9 cellular contexts compared by ENCODE assay signal in the genomic region with DNA sequence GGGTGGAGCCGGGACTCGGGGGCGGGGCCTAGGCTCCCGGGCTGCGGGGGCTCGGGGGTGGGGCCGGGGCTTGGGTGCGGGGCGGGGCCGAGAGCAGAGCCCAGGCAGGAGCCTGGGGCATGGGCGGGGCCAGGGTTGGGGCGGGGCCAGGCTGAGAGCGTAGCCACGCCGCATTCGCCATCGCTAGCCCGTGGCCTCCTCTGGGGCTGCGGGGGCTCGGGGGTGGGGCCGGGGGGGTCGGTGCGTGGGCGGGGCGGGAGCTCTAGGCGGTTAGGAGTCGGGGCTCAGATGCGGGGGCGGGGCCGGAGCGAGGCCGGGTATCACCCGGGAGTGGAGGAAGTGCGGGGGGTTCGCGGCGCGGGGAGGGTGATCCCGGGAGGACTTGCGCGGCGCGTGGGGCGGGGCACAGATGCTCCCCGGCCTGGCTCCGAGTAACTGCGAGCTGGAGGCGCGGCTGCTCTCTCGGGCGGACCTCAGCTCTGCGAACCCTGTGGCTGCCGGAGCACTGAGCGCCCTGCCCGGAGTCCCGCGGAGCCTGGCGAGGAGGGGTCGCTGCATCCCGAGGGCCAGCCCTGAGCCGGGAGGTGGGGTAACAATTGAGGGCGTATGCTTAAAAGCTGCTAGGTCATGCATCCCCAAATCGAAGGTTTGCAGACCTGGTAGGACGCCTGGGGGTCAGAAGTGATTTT. TPM values are rescaled to one million over a fixed set of nuclear protein-coding genes. Genes with fewer than 3 reads are reported as not detected.
DNase-seq lines count a peak whose midpoint lies in the region; ATAC-seq and TF ChIP-seq lines count a peak whose summit lies in the region.
"Had no signal": no experiment of that assay in that cellular context is flagged by ENCODE, and none has a peak within 500 bp of the region (broad histone marks: within the 10 kb centered on the region; RNA-seq: fewer than 3 reads in every experiment).

No MANE protein-coding gene starts in this region.

- H3K27ac ChIP-seq in coronary artery = peak overlapping the region; percentile 90 to 96

- H3K27me3 ChIP-seq in BJ (ENCODE audit: control insufficient read depth, insufficient read depth, low read length) = no peaks in the 10 kb centered on the region

- H3K4me3 ChIP-seq in BJ (ENCODE audit: low read depth, low read length) = peak overlapping the region; percentile 57
- peak overlapping the region; percentile 93 for H3K4me3 ChIP-seq in coronary artery

- no peaks in the 10 kb centered on the region for H3K27me3 Mint-ChIP-seq in activated CD4-positive, alpha-beta T cell treated with anti-CD3 and anti-CD28 coated beads, Interleukin-2, amount 10 ng/mL, durations not matched to agents 7 days and 5 days

- peak overlapping the region; percentile 83 for H3K4me3 Mint-ChIP-seq in activated CD4-positive, alpha-beta T cell treated with anti-CD3 and anti-CD28 coated beads, Interleukin-2, amount 10 ng/mL, durations not matched to agents 7 days and 5 days

- ATAC-seq in GM19324 (IDR thresholded peaks at IDR 0.05; ENCODE audit: low FRiP score, unreplicated experiment) (peak; percentile 72), HG03457 (IDR thresholded peaks at IDR 0.05; ENCODE audit: unreplicated experiment) (peak; percentile 51)

- CTCF ChIA-PET in BJ (lab: Yijun Ruan, JAX) = interaction anchor here (0.8 to 3.9 kb wide), 3 partner anchors 20 to 80 kb away, joined by 4 to 25 read pairs (median 4); no protein-coding TSS in a partner anchor
- CTCF ChIA-PET in activated CD4-positive, alpha-beta T cell treated with anti-CD3 and anti-CD28 coated beads, Interleukin-2, amount 10 ng/mL, durations not matched to agents 7 days and 5 days (lab: Charles Lee) = interaction anchor here (0.6 to 5.0 kb wide), 6 partner anchors 9 to 287 kb away, joined by 3 to 17 read pairs (median 4); partner anchors contain the start of gene FAM50B

- peaks cover 31% of the 10 kb centered on the region for H3K4me1 Mint-ChIP-seq in activated CD4-positive, alpha-beta T cell treated with anti-CD3 and anti-CD28 coated beads, Interleukin-2, amount 10 ng/mL, durations not matched to agents 7 days and 5 days

- H3K36me3 Mint-ChIP-seq in activated CD4-positive, alpha-beta T cell treated with anti-CD3 and anti-CD28 coated beads, Interleukin-2, amount 10 ng/mL, durations not matched to agents 7 days and 5 days (ENCODE audit: low read depth) = peaks cover 19% of the 10 kb centered on the region

- POLR2A ChIA-PET in BJ (lab: Charles Lee) = interaction anchor here (1.7 kb wide), 1 partner anchor 114 kb away, joined by 6 read pairs; a partner anchor contains a TSS
- POLR2A ChIA-PET in activated CD4-positive, alpha-beta T cell treated with anti-CD3 and anti-CD28 coated beads, Interleukin-2, amount 10 ng/mL, durations not matched to agents 7 days and 5 days (lab: Charles Lee) = interaction anchor here (1.2 to 1.7 kb wide), 2 partner anchors 77 to 115 kb away, joined by 3 to 9 read pairs; a partner anchor contains a TSS

- peak overlapping the region; percentile 85 for H3K27ac Mint-ChIP-seq in activated CD4-positive, alpha-beta T cell treated with anti-CD3 and anti-CD28 coated beads, Interleukin-2, amount 10 ng/mL, durations not matched to agents 7 days and 5 days

- peak; percentile 63 for DNase-seq in BJ (ENCODE audit: low read depth)
- DNase-seq in NCI-H526 (lab: John Stamatoyannopoulos, UW) = peak; percentile 84 to 99
- peak; percentile 91 for DNase-seq in activated CD4-positive, alpha-beta T cell treated with anti-CD3 and anti-CD28 coated beads, Interleukin-2, amount 10 ng/mL, durations not matched to agents 7 days and 5 days
- DNase-seq in coronary artery (ENCODE audit: low spot score) = peak; percentile 99
- peak; percentile 98 for DNase-seq in left kidney (ENCODE audit: low read depth, low spot score)
- peak; percentile 95 to 98 for DNase-seq in stimulated activated CD4-positive, alpha-beta T cell treated with anti-CD3 and anti-CD28 coated beads, Interleukin-1b, Interleukin-23, amount 100 ng/mL, for 4 hours (ENCODE audit: low read depth in 2 of 2)

- H3K36me3 ChIP-seq in BJ (ENCODE audit: control insufficient read depth, insufficient read depth, low read length) = peaks cover 3% of the 10 kb centered on the region

- H3K9me3 Mint-ChIP-seq in activated CD4-positive, alpha-beta T cell treated with anti-CD3 and anti-CD28 coated beads, Interleukin-2, amount 10 ng/mL, durations not matched to agents 7 days and 5 days = peaks cover 10% of the 10 kb centered on the region

- TF ChIP-seq CTCF in BJ (IDR thresholded peaks at IDR 0.05; ENCODE audit: insufficient read depth, low read depth, low read length) (no peak), coronary artery (IDR thresholded peaks at IDR 0.05) (no peak)

RNA-seq across cellular contexts. Expression of gene ECI2, which starts 0.4 kb away (rescaled TPM):
- 55.3 and 72.2 TPM in 2 replicates for polyA plus RNA-seq in BJ (2011; rRNA removed)
- 24.7 and 26.6 TPM in 2 replicates for polyA minus RNA-seq in BJ (2011; rRNA and poly(A)+ RNA removed)
- total RNA-seq in activated CD4-positive, alpha-beta T cell treated with anti-CD3 and anti-CD28 coated beads, Interleukin-2, amount 10 ng/mL, durations not matched to agents 7 days and 5 days = 10 to 100 TPM; 25.8 to 26.3 TPM

RNA-seq across cellular contexts. Expression of gene FAM217A, which starts 56.9 kb away (rescaled TPM):
- polyA plus RNA-seq in BJ (2011; rRNA removed) = not detected in 2 replicates
- polyA minus RNA-seq in BJ (2011; rRNA and poly(A)+ RNA removed) = not detected in 2 replicates
- total RNA-seq in activated CD4-positive, alpha-beta T cell treated with anti-CD3 and anti-CD28 coated beads, Interleukin-2, amount 10 ng/mL, durations not matched to agents 7 days and 5 days = not detected
- total RNA-seq: T-helper 2 cell treated with Interferon-gamma antibody and Interleukin-4, amounts not matched to agents 100 ng/mL and 5 ng/mL, for 36 hours had no signal

Comparison
In these comparisons a context has a peak if more than half of its experiments do, and no peak if none do; other contexts are left out.
1. Peak in every context shown above with its lines: DNase-seq, ATAC-seq, H3K4me3 ChIP-seq and H3K27ac ChIP-seq.